ENCODE assay signal across 2 cellular contexts in genomic region chr7:150990416-150991186, GRCh38.
TF ChIP-seq lines count a peak whose summit lies in the region.

Gene NOS3, plus strand, starts transcription at chr7:150991017. Its CDS starts 2,787 bp downstream, at chr7:150993804.

TF ChIP-seq in GM23338, 12 proteins besides CTCF, POLR2A, EP300 and RAD21 (continued from another document):
- no peak for TF ChIP-seq ZNF462 (CRISPR knock-in tag; IDR thresholded peaks at IDR 0.05)
TF ChIP-seq in GM23338: peak in this region for 0.

TF ChIP-seq in WTC11, 78 proteins besides CTCF, POLR2A, EP300 and RAD21 (continued from another document):
- no peak for TF ChIP-seq IRF1 (CRISPR knock-in tag; IDR thresholded peaks at IDR 0.05)
- TF ChIP-seq KAT7 (CRISPR knock-in tag; IDR thresholded peaks at IDR 0.05; ENCODE audit: borderline replicate concordance) = no peak
- no peak for TF ChIP-seq OVOL2 (CRISPR knock-in tag; IDR thresholded peaks at IDR 0.05; ENCODE audit: borderline replicate concordance)
- no peak for TF ChIP-seq ZNF219 (CRISPR knock-in tag; IDR thresholded peaks at IDR 0.05; ENCODE audit: borderline replicate concordance)
- TF ChIP-seq ZBTB43 (CRISPR knock-in tag; IDR thresholded peaks at IDR 0.05) = no peak
- no peak for TF ChIP-seq ZNF281 (CRISPR knock-in tag; IDR thresholded peaks at IDR 0.05)
- no peak for TF ChIP-seq AFF4 (CRISPR knock-in tag; IDR thresholded peaks at IDR 0.05; ENCODE audit: borderline replicate concordance)
